In the genomic region with DNA sequence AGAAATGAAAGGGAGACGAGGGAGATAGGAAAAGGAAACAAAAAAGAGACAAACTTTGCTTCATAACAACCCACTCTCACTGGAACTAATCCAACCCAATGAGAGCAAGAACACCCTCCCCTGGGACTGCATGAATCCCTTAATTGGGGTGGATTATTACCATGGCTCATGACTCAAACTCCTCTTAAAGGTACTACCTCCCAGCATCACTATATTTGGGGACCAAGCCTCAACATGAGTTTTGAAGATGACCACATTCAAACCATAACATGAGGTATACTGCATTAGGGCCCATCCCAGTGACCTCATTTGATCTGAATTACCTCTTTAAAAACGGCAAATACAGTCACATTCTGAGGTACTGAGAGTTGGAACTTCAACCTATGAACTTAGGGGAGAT, we compare ENCODE assay signal across 15 cellular contexts. TPM values are rescaled to one million over a fixed set of nuclear protein-coding genes. Genes with fewer than 3 reads are reported as not detected.
A peak's percentile ranks its signal among the peaks of the same experiment; 100 is the strongest.
DNase-seq lines count a peak whose midpoint lies in the region; ATAC-seq and TF ChIP-seq lines count a peak whose summit lies in the region.
"Had no signal": no experiment of that assay in that cellular context is flagged by ENCODE, and none has a peak within 500 bp of the region (broad histone marks: within the 10 kb centered on the region; RNA-seq: fewer than 3 reads in every experiment).

No MANE protein-coding gene starts in this region.

- TF ChIP-seq CTCF in foreskin keratinocyte (conservative IDR thresholded peaks at IDR 0.05): no peak

- no peak for ATAC-seq in stimulated activated naive CD8-positive, alpha-beta T cell treated with anti-CD3 and anti-CD28 coated beads, Interleukin-15, Interleukin-2, amounts not matched to agents 100 U/mL and 50 U/mL, for 24 hours
- ATAC-seq in activated T-helper 17 cell treated with anti-CD3 and anti-CD28 coated beads, Interleukin-2, amount 50 U/mL, for 72 hours (replicated peaks): peak; percentile 43
- ATAC-seq in foreskin keratinocyte (peak; percentile 64), HG02678 (IDR thresholded peaks at IDR 0.05; ENCODE audit: unreplicated experiment) (no peak), GM19455 (IDR thresholded peaks at IDR 0.05; ENCODE audit: unreplicated experiment) (no peak)
- ATAC-seq: K562, pancreas, PC-3 had no signal

- no peaks in the 10 kb centered on the region for H3K27me3 Mint-ChIP-seq in stimulated activated naive CD8-positive, alpha-beta T cell treated with anti-CD3 and anti-CD28 coated beads, Interleukin-15, Interleukin-2, amounts not matched to agents 100 ng/mL and 50 ng/mL, for 24 hours
- no peaks in the 10 kb centered on the region for H3K27me3 Mint-ChIP-seq in activated T-helper 17 cell treated with anti-CD3 and anti-CD28 coated beads, Interleukin-2, amount 50 U/mL, for 72 hours

- H3K27ac ChIP-seq in foreskin keratinocyte: peak overlapping the region; percentile 51
- H3K27ac ChIP-seq: pancreas had no signal

- H3K4me1 Mint-ChIP-seq in stimulated activated naive CD8-positive, alpha-beta T cell treated with anti-CD3 and anti-CD28 coated beads, Interleukin-15, Interleukin-2, amounts not matched to agents 100 ng/mL and 50 ng/mL, for 24 hours (ENCODE audit: low read depth): peaks cover 71% of the 10 kb centered on the region
- peaks cover 44% of the 10 kb centered on the region for H3K4me1 Mint-ChIP-seq in activated T-helper 17 cell treated with anti-CD3 and anti-CD28 coated beads, Interleukin-2, amount 50 U/mL, for 72 hours

- H3K9me3 Mint-ChIP-seq in stimulated activated naive CD8-positive, alpha-beta T cell treated with anti-CD3 and anti-CD28 coated beads, Interleukin-15, Interleukin-2, amounts not matched to agents 100 ng/mL and 50 ng/mL, for 24 hours: no peaks in the 10 kb centered on the region
- H3K9me3 Mint-ChIP-seq in activated T-helper 17 cell treated with anti-CD3 and anti-CD28 coated beads, Interleukin-2, amount 50 U/mL, for 72 hours: no peaks in the 10 kb centered on the region

- no peaks in the 10 kb centered on the region for H3K27me3 ChIP-seq in foreskin keratinocyte
- H3K27me3 ChIP-seq: BLaER1 treated with 17β-estradiol and CSF1 and Interleukin-3, amounts not matched to agents 10 nM and 100 nM; pancreas had no signal

- H3K36me3 Mint-ChIP-seq in stimulated activated naive CD8-positive, alpha-beta T cell treated with anti-CD3 and anti-CD28 coated beads, Interleukin-15, Interleukin-2, amounts not matched to agents 100 ng/mL and 50 ng/mL, for 24 hours (ENCODE audit: low read depth): peaks cover 60% of the 10 kb centered on the region
- H3K36me3 Mint-ChIP-seq in activated T-helper 17 cell treated with anti-CD3 and anti-CD28 coated beads, Interleukin-2, amount 50 U/mL, for 72 hours (ENCODE audit: low read depth): peaks cover 86% of the 10 kb centered on the region

- H3K4me1 ChIP-seq in foreskin keratinocyte: peaks cover 5% of the 10 kb centered on the region

- no peak overlapping the region for H3K4me3 Mint-ChIP-seq in stimulated activated naive CD8-positive, alpha-beta T cell treated with anti-CD3 and anti-CD28 coated beads, Interleukin-15, Interleukin-2, amounts not matched to agents 100 ng/mL and 50 ng/mL, for 24 hours
- peak overlapping the region; percentile 63 for H3K4me3 Mint-ChIP-seq in activated T-helper 17 cell treated with anti-CD3 and anti-CD28 coated beads, Interleukin-2, amount 50 U/mL, for 72 hours

- DNase-seq in stimulated activated naive CD8-positive, alpha-beta T cell treated with anti-CD3 and anti-CD28 coated beads, Interleukin-15, Interleukin-2, amounts not matched to agents 100 U/mL and 50 U/mL, for 24 hours: no peak
- DNase-seq in foreskin keratinocyte (peak; percentile 69 to 92), AML-193 (lab: John Stamatoyannopoulos, UW) (no peak), amygdala (lab: John Stamatoyannopoulos, UW) (no peak)
- DNase-seq: activated CD8-positive, alpha-beta memory T cell treated with anti-CD3 and anti-CD28 coated beads for 24 hours; effector CD4-positive, alpha-beta T cell; hippocampal formation; pancreas; PC-3 had no signal

- peak overlapping the region; percentile 66 for H3K27ac Mint-ChIP-seq in stimulated activated naive CD8-positive, alpha-beta T cell treated with anti-CD3 and anti-CD28 coated beads, Interleukin-15, Interleukin-2, amounts not matched to agents 100 ng/mL and 50 ng/mL, for 24 hours
- peak overlapping the region; percentile 73 for H3K27ac Mint-ChIP-seq in activated T-helper 17 cell treated with anti-CD3 and anti-CD28 coated beads, Interleukin-2, amount 50 U/mL, for 72 hours

RNA-seq across cellular contexts. Expression of a gene that starts 8.0 kb away (rescaled TPM):
- total RNA-seq in activated T-helper 17 cell treated with anti-CD3 and anti-CD28 coated beads, Interleukin-2, amount 50 U/mL, for 72 hours: 10 to 100 TPM; 41.2 to 62.0 TPM
- total RNA-seq in foreskin keratinocyte: 61.9 and 64.3 TPM in 2 replicates
- 24.6 and 29.9 TPM in 2 replicates for polyA plus RNA-seq in foreskin keratinocyte
- polyA plus RNA-seq: K562 had no signal

Comparison
In these comparisons a context has a peak if more than half of its experiments do, and no peak if none do; other contexts are left out.
1. ATAC-seq: peak in activated T-helper 17 cell treated with anti-CD3 and anti-CD28 coated beads, Interleukin-2, amount 50 U/mL, for 72 hours (single experiment) and foreskin keratinocyte (single experiment); none in stimulated activated naive CD8-positive, alpha-beta T cell treated with anti-CD3 and anti-CD28 coated beads, Interleukin-15, Interleukin-2, amounts not matched to agents 100 U/mL and 50 U/mL, for 24 hours (single experiment), HG02678 (single experiment) and GM19455 (single experiment).
2. DNase-seq: peak in foreskin keratinocyte (2 of 2); none in stimulated activated naive CD8-positive, alpha-beta T cell treated with anti-CD3 and anti-CD28 coated beads, Interleukin-15, Interleukin-2, amounts not matched to agents 100 U/mL and 50 U/mL, for 24 hours (single experiment), AML-193 (0 of 2) and amygdala (0 of 56).